8 cellular contexts compared by ENCODE assay signal in genomic region chr15:81265944-81266775, GRCh38. TPM values are rescaled to one million over a fixed set of nuclear protein-coding genes. Genes with fewer than 3 reads are reported as not detected.
DNase-seq lines count a peak whose midpoint lies in the region; TF ChIP-seq lines count a peak whose summit lies in the region.

No MANE protein-coding gene starts in this region.

- H3F3A ChIP-seq in Loucy (ENCODE audit: low read depth), result no peaks in the 10 kb centered on the region

- TF ChIP-seq CTCF in Loucy (conservative IDR thresholded peaks at IDR 0.05; ENCODE audit: low read length) (peak; percentile 88), foreskin fibroblast (IDR thresholded peaks at IDR 0.05; ENCODE audit: low read depth, low read length) (peak; percentile 96)

- H3K27me3 ChIP-seq in HAP-1 (ENCODE audit: low read depth), result peaks cover 58% of the 10 kb centered on the region
- no peaks in the 10 kb centered on the region for H3K27me3 ChIP-seq in Loucy (ENCODE audit: insufficient read depth, low read length, poor library complexity, severe bottlenecking)

- H3K4me1 ChIP-seq in HAP-1 (peaks cover 13% of the 10 kb centered on the region), Loucy (ENCODE audit: insufficient read depth, low read length, poor library complexity, severe bottlenecking) (peaks cover 24% of the 10 kb centered on the region)

- no peaks in the 10 kb centered on the region for H3K9me2 ChIP-seq in Loucy (replicated peaks; ENCODE audit: low read depth, low read length)

- no peaks in the 10 kb centered on the region for H3K79me2 ChIP-seq in Loucy (ENCODE audit: insufficient read depth, low read length)

- H3K4me3 ChIP-seq in HAP-1 (no peak overlapping the region), Loucy (ENCODE audit: low read length, poor library complexity, severe bottlenecking) (peak overlapping the region; percentile 64), foreskin fibroblast (ENCODE audit: low read depth in 1 of 2, low read length in 2 of 2) (no peak overlapping the region)

- peak overlapping the region; percentile 78 for H3K4me2 ChIP-seq in Loucy (ENCODE audit: low read depth, low read length, poor library complexity, severe bottlenecking)

- H3K27ac ChIP-seq in substantia nigra (ENCODE audit: low read depth, low read length, poor library complexity, severe bottlenecking), result no peak overlapping the region

- H4K20me1 ChIP-seq in Loucy (ENCODE audit: insufficient read depth, low read length, poor library complexity, severe bottlenecking), result no peaks in the 10 kb centered on the region

- H3K36me3 ChIP-seq in HAP-1 (replicated peaks) (no peaks in the 10 kb centered on the region), Loucy (ENCODE audit: insufficient read depth, low read length) (no peaks in the 10 kb centered on the region)

- DNase-seq in GDM1 (lab: John Stamatoyannopoulos, UW) (peak; percentile 74), HAP-1 (ENCODE audit: low spot score in 2 of 2) (peak; percentile 95 to 97), RPMI8226 (peak; percentile 92), foreskin fibroblast (peak; percentile 61 to 90), occipital lobe (lab: John Stamatoyannopoulos, UW) (peak; percentile 65), substantia nigra (lab: John Stamatoyannopoulos, UW) (peak in 43 of 49 donors; percentile 14 to 86 (median 66))
- peak; percentile 67 to 68 for DNase-seq in activated T-helper 1 cell treated with anti-CD3 and anti-CD28 coated beads, Interleukin-2, amount 50 U/mL, for 16 hours (ENCODE audit: low read depth in 1 of 2, low spot score in 1 of 2)

- in situ Hi-C loops in HAP-1 (cut with MboI; ENCODE audit: low sequenced_read_pairs), result loop anchor here (5.0 kb wide), 4 partner anchors 109 to 809 kb away; no protein-coding TSS in a partner anchor

- peak overlapping the region; percentile 37 for H3K9ac ChIP-seq in Loucy (ENCODE audit: low read depth, low read length, poor library complexity, severe bottlenecking)

- peak overlapping the region; percentile 91 for H2AFZ ChIP-seq in Loucy (ENCODE audit: low read length)

- no peaks in the 10 kb centered on the region for H3K9me3 ChIP-seq in HAP-1
- no peaks in the 10 kb centered on the region for H3K9me3 ChIP-seq in Loucy (ENCODE audit: insufficient read depth, low read depth, low read length)

RNA-seq across cellular contexts. Expression of gene STARD5, which starts 57.8 kb away (rescaled TPM):
- total RNA-seq in occipital lobe, result 5.9 TPM
